In genomic region chr14:106308839-106309389, GRCh38 we compare ENCODE assay signal across 1 cellular context.
TF ChIP-seq lines count a peak whose summit lies in the region.

No MANE protein-coding gene starts in this region.

TF ChIP-seq in GM12878, 131 proteins besides CTCF, POLR2A, EP300 and RAD21 (continued from another document and continues in another):
- TF ChIP-seq PBX3 (IDR thresholded peaks at IDR 0.05; ENCODE audit: insufficient replicate concordance, low read depth, low read length) (peak; percentile 33), IKZF2 (IDR thresholded peaks at IDR 0.05) (peak; percentile 20 to 42; a peak in 1 of 4 replicates), KDM1A (IDR thresholded peaks at IDR 0.05; ENCODE audit: borderline replicate concordance) (no peak), CREB1 (IDR thresholded peaks at IDR 0.05; ENCODE audit: low read depth) (peak; percentile 78; the same call in 1 of the 2 replicates), SRF (IDR thresholded peaks at IDR 0.05; ENCODE audit: low read depth in 2 of 2, low read length in 2 of 2) (peak in 1 of 2 experiments; percentile 76; a peak in 2 of 4 replicates), FOXK2 (IDR thresholded peaks at IDR 0.05) (no peak), RFX5 (IDR thresholded peaks at IDR 0.05; ENCODE audit: low read depth, low read length) (no peak), NR2C2 (IDR thresholded peaks at IDR 0.05; ENCODE audit: borderline replicate concordance, control insufficient read depth, insufficient read length, low read depth) (no peak), TARDBP (IDR thresholded peaks at IDR 0.05; ENCODE audit: borderline replicate concordance) (no peak), YY1 (IDR thresholded peaks at IDR 0.05; ENCODE audit: low read depth, low read length) (peak; percentile 91), HDAC6 (IDR thresholded peaks at IDR 0.05; ENCODE audit: unreplicated experiment) (no peak), GABPA (IDR thresholded peaks at IDR 0.05; ENCODE audit: low read depth) (no peak), STAT1 (conservative IDR thresholded peaks at IDR 0.05) (peak; percentile 98), SMC3 (IDR thresholded peaks at IDR 0.05; ENCODE audit: borderline replicate concordance, low read length) (peak; percentile 93), BACH1 (IDR thresholded peaks at IDR 0.05; ENCODE audit: borderline replicate concordance) (no peak; the same call in 1 of the 2 replicates), WRNIP1 (IDR thresholded peaks at IDR 0.05; ENCODE audit: borderline replicate concordance, low read depth, low read length) (no peak), ZBTB11 (CRISPR knock-in tag; IDR thresholded peaks at IDR 0.05) (no peak), SKIL (IDR thresholded peaks at IDR 0.05; ENCODE audit: low read depth, poor library complexity, severe bottlenecking) (peak; percentile 84), E2F4 (IDR thresholded peaks at IDR 0.05; ENCODE audit: low read depth, low read length) (no peak), BMI1 (IDR thresholded peaks at IDR 0.05; ENCODE audit: borderline replicate concordance) (no peak), PML (IDR thresholded peaks at IDR 0.05; ENCODE audit: low read length) (peak; percentile 61; the same call in 1 of the 2 replicates), POLR2AphosphoS2 (IDR thresholded peaks at IDR 0.05; ENCODE audit: low read depth, low read length) (no peak), ZNF592 (IDR thresholded peaks at IDR 0.05) (peak; percentile 99), HDAC2 (IDR thresholded peaks at IDR 0.05) (no peak), JUNB (IDR thresholded peaks at IDR 0.05) (no peak; the same call in 1 of the 2 replicates), RUNX3 (IDR thresholded peaks at IDR 0.05; ENCODE audit: low read length) (peak; percentile 86), FOXM1 (IDR thresholded peaks at IDR 0.05; ENCODE audit: low read depth, low read length) (peak; percentile 99), MEF2B (IDR thresholded peaks at IDR 0.05; ENCODE audit: partially characterized antibody, poor library complexity, severe bottlenecking) (peak; percentile 60), TCF7 (IDR thresholded peaks at IDR 0.05; ENCODE audit: borderline replicate concordance) (0 out of 2 replicates have a peak, but pooled peaks have one; percentile 48), NFIC (IDR thresholded peaks at IDR 0.05; ENCODE audit: low read depth, low read length) (no peak), HDGF (IDR thresholded peaks at IDR 0.05) (0 out of 2 replicates have a peak, but pooled peaks have one; percentile 42), POLR2AphosphoS5 (IDR thresholded peaks at IDR 0.05; ENCODE audit: low read length) (no peak), HCFC1 (IDR thresholded peaks at IDR 0.05; ENCODE audit: low read length) (peak; percentile 56)
- TF ChIP-seq, protein P1, sequence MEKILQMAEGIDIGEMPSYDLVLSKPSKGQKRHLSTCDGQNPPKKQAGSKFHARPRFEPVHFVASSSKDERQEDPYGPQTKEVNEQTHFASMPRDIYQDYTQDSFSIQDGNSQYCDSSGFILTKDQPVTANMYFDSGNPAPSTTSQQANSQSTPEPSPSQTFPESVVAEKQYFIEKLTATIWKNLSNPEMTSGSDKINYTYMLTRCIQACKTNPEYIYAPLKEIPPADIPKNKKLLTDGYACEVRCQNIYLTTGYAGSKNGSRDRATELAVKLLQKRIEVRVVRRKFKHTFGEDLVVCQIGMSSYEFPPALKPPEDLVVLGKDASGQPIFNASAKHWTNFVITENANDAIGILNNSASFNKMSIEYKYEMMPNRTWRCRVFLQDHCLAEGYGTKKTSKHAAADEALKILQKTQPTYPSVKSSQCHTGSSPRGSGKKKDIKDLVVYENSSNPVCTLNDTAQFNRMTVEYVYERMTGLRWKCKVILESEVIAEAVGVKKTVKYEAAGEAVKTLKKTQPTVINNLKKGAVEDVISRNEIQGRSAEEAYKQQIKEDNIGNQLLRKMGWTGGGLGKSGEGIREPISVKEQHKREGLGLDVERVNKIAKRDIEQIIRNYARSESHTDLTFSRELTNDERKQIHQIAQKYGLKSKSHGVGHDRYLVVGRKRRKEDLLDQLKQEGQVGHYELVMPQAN (conservative IDR thresholded peaks at IDR 0.05), result peak; percentile 60; the same call in 1 of the 2 replicates
- TF ChIP-seq, protein P2, sequence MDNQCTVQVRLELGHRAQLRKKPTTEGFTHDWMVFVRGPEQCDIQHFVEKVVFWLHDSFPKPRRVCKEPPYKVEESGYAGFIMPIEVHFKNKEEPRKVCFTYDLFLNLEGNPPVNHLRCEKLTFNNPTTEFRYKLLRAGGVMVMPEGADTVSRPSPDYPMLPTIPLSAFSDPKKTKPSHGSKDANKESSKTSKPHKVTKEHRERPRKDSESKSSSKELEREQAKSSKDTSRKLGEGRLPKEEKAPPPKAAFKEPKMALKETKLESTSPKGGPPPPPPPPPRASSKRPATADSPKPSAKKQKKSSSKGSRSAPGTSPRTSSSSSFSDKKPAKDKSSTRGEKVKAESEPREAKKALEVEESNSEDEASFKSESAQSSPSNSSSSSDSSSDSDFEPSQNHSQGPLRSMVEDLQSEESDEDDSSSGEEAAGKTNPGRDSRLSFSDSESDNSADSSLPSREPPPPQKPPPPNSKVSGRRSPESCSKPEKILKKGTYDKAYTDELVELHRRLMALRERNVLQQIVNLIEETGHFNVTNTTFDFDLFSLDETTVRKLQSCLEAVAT (IDR thresholded peaks at IDR 0.05), result peak; percentile 75
- TF ChIP-seq, protein P3, sequence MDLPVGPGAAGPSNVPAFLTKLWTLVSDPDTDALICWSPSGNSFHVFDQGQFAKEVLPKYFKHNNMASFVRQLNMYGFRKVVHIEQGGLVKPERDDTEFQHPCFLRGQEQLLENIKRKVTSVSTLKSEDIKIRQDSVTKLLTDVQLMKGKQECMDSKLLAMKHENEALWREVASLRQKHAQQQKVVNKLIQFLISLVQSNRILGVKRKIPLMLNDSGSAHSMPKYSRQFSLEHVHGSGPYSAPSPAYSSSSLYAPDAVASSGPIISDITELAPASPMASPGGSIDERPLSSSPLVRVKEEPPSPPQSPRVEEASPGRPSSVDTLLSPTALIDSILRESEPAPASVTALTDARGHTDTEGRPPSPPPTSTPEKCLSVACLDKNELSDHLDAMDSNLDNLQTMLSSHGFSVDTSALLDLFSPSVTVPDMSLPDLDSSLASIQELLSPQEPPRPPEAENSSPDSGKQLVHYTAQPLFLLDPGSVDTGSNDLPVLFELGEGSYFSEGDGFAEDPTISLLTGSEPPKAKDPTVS (IDR thresholded peaks at IDR 0.05; ENCODE audit: low read depth, low read length), result peak; percentile 87; the same call in 1 of the 2 replicates
- TF ChIP-seq, protein P4, sequence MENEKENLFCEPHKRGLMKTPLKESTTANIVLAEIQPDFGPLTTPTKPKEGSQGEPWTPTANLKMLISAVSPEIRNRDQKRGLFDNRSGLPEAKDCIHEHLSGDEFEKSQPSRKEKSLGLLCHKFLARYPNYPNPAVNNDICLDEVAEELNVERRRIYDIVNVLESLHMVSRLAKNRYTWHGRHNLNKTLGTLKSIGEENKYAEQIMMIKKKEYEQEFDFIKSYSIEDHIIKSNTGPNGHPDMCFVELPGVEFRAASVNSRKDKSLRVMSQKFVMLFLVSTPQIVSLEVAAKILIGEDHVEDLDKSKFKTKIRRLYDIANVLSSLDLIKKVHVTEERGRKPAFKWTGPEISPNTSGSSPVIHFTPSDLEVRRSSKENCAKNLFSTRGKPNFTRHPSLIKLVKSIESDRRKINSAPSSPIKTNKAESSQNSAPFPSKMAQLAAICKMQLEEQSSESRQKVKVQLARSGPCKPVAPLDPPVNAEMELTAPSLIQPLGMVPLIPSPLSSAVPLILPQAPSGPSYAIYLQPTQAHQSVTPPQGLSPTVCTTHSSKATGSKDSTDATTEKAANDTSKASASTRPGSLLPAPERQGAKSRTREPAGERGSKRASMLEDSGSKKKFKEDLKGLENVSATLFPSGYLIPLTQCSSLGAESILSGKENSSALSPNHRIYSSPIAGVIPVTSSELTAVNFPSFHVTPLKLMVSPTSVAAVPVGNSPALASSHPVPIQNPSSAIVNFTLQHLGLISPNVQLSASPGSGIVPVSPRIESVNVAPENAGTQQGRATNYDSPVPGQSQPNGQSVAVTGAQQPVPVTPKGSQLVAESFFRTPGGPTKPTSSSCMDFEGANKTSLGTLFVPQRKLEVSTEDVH (IDR thresholded peaks at IDR 0.05; ENCODE audit: low read depth, partially characterized antibody), result peak; percentile 65
- TF ChIP-seq, protein P5, sequence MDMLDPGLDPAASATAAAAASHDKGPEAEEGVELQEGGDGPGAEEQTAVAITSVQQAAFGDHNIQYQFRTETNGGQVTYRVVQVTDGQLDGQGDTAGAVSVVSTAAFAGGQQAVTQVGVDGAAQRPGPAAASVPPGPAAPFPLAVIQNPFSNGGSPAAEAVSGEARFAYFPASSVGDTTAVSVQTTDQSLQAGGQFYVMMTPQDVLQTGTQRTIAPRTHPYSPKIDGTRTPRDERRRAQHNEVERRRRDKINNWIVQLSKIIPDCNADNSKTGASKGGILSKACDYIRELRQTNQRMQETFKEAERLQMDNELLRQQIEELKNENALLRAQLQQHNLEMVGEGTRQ (IDR thresholded peaks at IDR 0.05; ENCODE audit: borderline replicate concordance, low read depth, low read length), result no peak
